In genomic region chr3:194135806-194136518, GRCh38 we compare ENCODE assay signal across 1 cellular context.
TF ChIP-seq lines count a peak whose summit lies in the region.

Gene HES1 (plus strand): TSS chr3:194136148. CDS start chr3:194136381, 233 bp downstream.

TF ChIP-seq in K562, 482 proteins besides CTCF, POLR2A, EP300 and RAD21 (continued from another document and continues in another):
- TF ChIP-seq ELK3 (CRISPR knock-in tag; IDR thresholded peaks at IDR 0.05) (no peak), RNF2 (IDR thresholded peaks at IDR 0.05) (peak; percentile 68; the same call in 1 of the 2 replicates), ATF1 (CRISPR knock-in tag; IDR thresholded peaks at IDR 0.05) (no peak), ATF1 (tag; IDR thresholded peaks at IDR 0.05) (peak; percentile 79), KDM2B (CRISPR knock-in tag; IDR thresholded peaks at IDR 0.05) (no peak), NKRF (IDR thresholded peaks at IDR 0.05; ENCODE audit: borderline replicate concordance) (peak; percentile 28; the same call in 1 of the 2 replicates), GABPB1 (CRISPR knock-in tag; IDR thresholded peaks at IDR 0.05) (no peak), DACH1 (IDR thresholded peaks at IDR 0.05; ENCODE audit: partially characterized antibody) (no peak), MNT (conservative IDR thresholded peaks at IDR 0.05) (peak; percentile 87 to 95), YY1 (IDR thresholded peaks at IDR 0.05; ENCODE audit: borderline replicate concordance in 1 of 3, control insufficient read depth in 1 of 3, extremely low read depth in 1 of 3, insufficient read depth in 3 of 3, insufficient read length in 1 of 3, insufficient replicate concordance in 2 of 3, low read depth in 1 of 3, low read length in 2 of 3) (peak in 2 of 3 experiments; percentile 27 to 74), RUNX1 (IDR thresholded peaks at IDR 0.05; ENCODE audit: low read depth) (no peak), ZSCAN29 (IDR thresholded peaks at IDR 0.05) (no peak), GATA2 (CRISPR knock-in tag; IDR thresholded peaks at IDR 0.05) (no peak), PML (IDR thresholded peaks at IDR 0.05; ENCODE audit: low read length) (peak; percentile 94; the same call in 1 of the 2 replicates), MAX (CRISPR knock-in tag; IDR thresholded peaks at IDR 0.05) (peak; percentile 64), LEF1 (IDR thresholded peaks at IDR 0.05) (peak; percentile 76; the same call in 1 of the 2 replicates), ZNF655 (CRISPR knock-in tag; IDR thresholded peaks at IDR 0.05) (no peak), TAL1 (IDR thresholded peaks at IDR 0.05) (no peak; the same call in 1 of the 2 replicates), PHTF2 (CRISPR knock-in tag; IDR thresholded peaks at IDR 0.05) (no peak), CC2D1A (IDR thresholded peaks at IDR 0.05) (peak; percentile 99), MCM5 (IDR thresholded peaks at IDR 0.05; ENCODE audit: low read depth) (no peak), XRCC5 (IDR thresholded peaks at IDR 0.05; ENCODE audit: low read depth, low read length) (0 out of 2 replicates have a peak, but pooled peaks have one; percentile 18), FOXM1 (IDR thresholded peaks at IDR 0.05; ENCODE audit: low read depth) (0 out of 2 replicates have a peak, but pooled peaks have one; percentile 4), FOXM1 (CRISPR knock-in tag; IDR thresholded peaks at IDR 0.05; ENCODE audit: low read depth) (no peak), TEAD1 (CRISPR knock-in tag; IDR thresholded peaks at IDR 0.05) (peak in 1 of 2 experiments; percentile 80; a peak in 2 of 4 replicates), HMG20B (CRISPR knock-in tag; IDR thresholded peaks at IDR 0.05) (0 out of 2 replicates have a peak, but pooled peaks have one; percentile 65), ZNF57 (CRISPR knock-in tag; IDR thresholded peaks at IDR 0.05) (no peak), NRF1 (conservative IDR thresholded peaks at IDR 0.05 in 1 of 2, IDR thresholded peaks at IDR 0.05 in 1 of 2) (peak; percentile 53 to 55; a peak in 3 of 4 replicates), PRMT5 (CRISPR knock-in tag; IDR thresholded peaks at IDR 0.05) (peak; percentile 35; the same call in 1 of the 2 replicates), ZNF280A (IDR thresholded peaks at IDR 0.05; ENCODE audit: low read depth, partially characterized antibody) (no peak), ARHGAP35 (IDR thresholded peaks at IDR 0.05; ENCODE audit: partially characterized antibody) (no peak), KLF6 (CRISPR knock-in tag; IDR thresholded peaks at IDR 0.05; ENCODE audit: borderline replicate concordance) (no peak), ZNF75A (CRISPR knock-in tag; IDR thresholded peaks at IDR 0.05) (0 out of 2 replicates have a peak, but pooled peaks have one; percentile 11), HLTF (IDR thresholded peaks at IDR 0.05) (no peak), HES1 (IDR thresholded peaks at IDR 0.05; ENCODE audit: low read depth) (peak; percentile 100), ESRRA (IDR thresholded peaks at IDR 0.05; ENCODE audit: borderline replicate concordance, low read depth) (peak; percentile 74; the same call in 1 of the 2 replicates), SMAD4 (CRISPR knock-in tag; conservative IDR thresholded peaks at IDR 0.05) (peak; percentile 89), MEF2D (tag; conservative IDR thresholded peaks at IDR 0.05; ENCODE audit: low read depth) (peak; percentile 67; the same call in 1 of the 2 replicates), ZBTB43 (CRISPR knock-in tag; IDR thresholded peaks at IDR 0.05) (no peak), KDM1A (IDR thresholded peaks at IDR 0.05) (peak; percentile 42 to 75; a peak in 3 of 4 replicates), ZC3H8 (IDR thresholded peaks at IDR 0.05) (no peak), ZNF644 (tag; IDR thresholded peaks at IDR 0.05; ENCODE audit: low read depth) (no peak; the same call in 1 of the 2 replicates), TBP (optimal IDR thresholded peaks at IDR 0.05; ENCODE audit: low read depth, low read length) (peak; percentile 97), NR3C1 (CRISPR knock-in tag; IDR thresholded peaks at IDR 0.05) (no peak), ZNF589 (CRISPR knock-in tag; IDR thresholded peaks at IDR 0.05; ENCODE audit: low read depth) (0 out of 2 replicates have a peak, but pooled peaks have one; percentile 36), BCOR (IDR thresholded peaks at IDR 0.05) (0 out of 2 replicates have a peak, but pooled peaks have one; percentile 26), FOXK2 (conservative IDR thresholded peaks at IDR 0.05 in 1 of 2, IDR thresholded peaks at IDR 0.05 in 1 of 2; ENCODE audit: low read depth in 2 of 2) (0 out of 4 replicates have a peak, but pooled peaks of 1 of the 2 experiments have one; percentile 40), ZNF124 (CRISPR knock-in tag; IDR thresholded peaks at IDR 0.05) (no peak), L3MBTL2 (IDR thresholded peaks at IDR 0.05) (peak; percentile 96), BHLHE40 (IDR thresholded peaks at IDR 0.05; ENCODE audit: low read length) (peak; percentile 97), CREM (IDR thresholded peaks at IDR 0.05; ENCODE audit: low read depth) (peak; percentile 69), ZNF263 (CRISPR knock-in tag; IDR thresholded peaks at IDR 0.05; ENCODE audit: borderline replicate concordance) (0 out of 2 replicates have a peak, but pooled peaks have one; percentile 47), HDAC1 (IDR thresholded peaks at IDR 0.05) (peak in 1 of 2 experiments; percentile 63; a peak in 1 of 4 replicates), NEUROD1 (IDR thresholded peaks at IDR 0.05; ENCODE audit: borderline replicate concordance, low read depth, low read length, partially characterized antibody) (peak; percentile 50), RBM22 (IDR thresholded peaks at IDR 0.05; ENCODE audit: low read depth, low read length, poor library complexity, severe bottlenecking) (no peak), EHMT2 (IDR thresholded peaks at IDR 0.05) (peak; percentile 73; the same call in 1 of the 2 replicates)
- TF ChIP-seq, protein P1, sequence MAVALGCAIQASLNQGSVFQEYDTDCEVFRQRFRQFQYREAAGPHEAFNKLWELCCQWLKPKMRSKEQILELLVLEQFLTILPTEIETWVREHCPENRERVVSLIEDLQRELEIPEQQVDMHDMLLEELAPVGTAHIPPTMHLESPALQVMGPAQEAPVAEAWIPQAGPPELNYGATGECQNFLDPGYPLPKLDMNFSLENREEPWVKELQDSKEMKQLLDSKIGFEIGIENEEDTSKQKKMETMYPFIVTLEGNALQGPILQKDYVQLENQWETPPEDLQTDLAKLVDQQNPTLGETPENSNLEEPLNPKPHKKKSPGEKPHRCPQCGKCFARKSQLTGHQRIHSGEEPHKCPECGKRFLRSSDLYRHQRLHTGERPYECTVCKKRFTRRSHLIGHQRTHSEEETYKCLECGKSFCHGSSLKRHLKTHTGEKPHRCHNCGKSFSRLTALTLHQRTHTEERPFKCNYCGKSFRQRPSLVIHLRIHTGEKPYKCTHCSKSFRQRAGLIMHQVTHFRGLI (CRISPR knock-in tag; IDR thresholded peaks at IDR 0.05) = no peak
- TF ChIP-seq, protein P2, sequence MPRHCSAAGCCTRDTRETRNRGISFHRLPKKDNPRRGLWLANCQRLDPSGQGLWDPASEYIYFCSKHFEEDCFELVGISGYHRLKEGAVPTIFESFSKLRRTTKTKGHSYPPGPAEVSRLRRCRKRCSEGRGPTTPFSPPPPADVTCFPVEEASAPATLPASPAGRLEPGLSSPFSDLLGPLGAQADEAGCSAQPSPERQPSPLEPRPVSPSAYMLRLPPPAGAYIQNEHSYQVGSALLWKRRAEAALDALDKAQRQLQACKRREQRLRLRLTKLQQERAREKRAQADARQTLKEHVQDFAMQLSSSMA (CRISPR knock-in tag; IDR thresholded peaks at IDR 0.05) = no peak
- TF ChIP-seq, protein P3, sequence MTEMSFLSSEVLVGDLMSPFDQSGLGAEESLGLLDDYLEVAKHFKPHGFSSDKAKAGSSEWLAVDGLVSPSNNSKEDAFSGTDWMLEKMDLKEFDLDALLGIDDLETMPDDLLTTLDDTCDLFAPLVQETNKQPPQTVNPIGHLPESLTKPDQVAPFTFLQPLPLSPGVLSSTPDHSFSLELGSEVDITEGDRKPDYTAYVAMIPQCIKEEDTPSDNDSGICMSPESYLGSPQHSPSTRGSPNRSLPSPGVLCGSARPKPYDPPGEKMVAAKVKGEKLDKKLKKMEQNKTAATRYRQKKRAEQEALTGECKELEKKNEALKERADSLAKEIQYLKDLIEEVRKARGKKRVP (CRISPR knock-in tag; IDR thresholded peaks at IDR 0.05) = no peak
- TF ChIP-seq, protein P4, sequence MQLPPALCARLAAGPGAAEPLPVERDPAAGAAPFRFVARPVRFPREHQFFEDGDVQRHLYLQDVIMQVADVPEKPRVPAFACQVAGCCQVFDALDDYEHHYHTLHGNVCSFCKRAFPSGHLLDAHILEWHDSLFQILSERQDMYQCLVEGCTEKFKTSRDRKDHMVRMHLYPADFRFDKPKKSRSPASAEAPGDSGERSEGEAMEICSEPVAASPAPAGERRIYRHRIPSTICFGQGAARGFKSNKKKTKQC (CRISPR knock-in tag; IDR thresholded peaks at IDR 0.05) = peak; percentile 76; the same call in 1 of the 2 replicates
